ENCODE assay signal across 8 cellular contexts in the genomic region with DNA sequence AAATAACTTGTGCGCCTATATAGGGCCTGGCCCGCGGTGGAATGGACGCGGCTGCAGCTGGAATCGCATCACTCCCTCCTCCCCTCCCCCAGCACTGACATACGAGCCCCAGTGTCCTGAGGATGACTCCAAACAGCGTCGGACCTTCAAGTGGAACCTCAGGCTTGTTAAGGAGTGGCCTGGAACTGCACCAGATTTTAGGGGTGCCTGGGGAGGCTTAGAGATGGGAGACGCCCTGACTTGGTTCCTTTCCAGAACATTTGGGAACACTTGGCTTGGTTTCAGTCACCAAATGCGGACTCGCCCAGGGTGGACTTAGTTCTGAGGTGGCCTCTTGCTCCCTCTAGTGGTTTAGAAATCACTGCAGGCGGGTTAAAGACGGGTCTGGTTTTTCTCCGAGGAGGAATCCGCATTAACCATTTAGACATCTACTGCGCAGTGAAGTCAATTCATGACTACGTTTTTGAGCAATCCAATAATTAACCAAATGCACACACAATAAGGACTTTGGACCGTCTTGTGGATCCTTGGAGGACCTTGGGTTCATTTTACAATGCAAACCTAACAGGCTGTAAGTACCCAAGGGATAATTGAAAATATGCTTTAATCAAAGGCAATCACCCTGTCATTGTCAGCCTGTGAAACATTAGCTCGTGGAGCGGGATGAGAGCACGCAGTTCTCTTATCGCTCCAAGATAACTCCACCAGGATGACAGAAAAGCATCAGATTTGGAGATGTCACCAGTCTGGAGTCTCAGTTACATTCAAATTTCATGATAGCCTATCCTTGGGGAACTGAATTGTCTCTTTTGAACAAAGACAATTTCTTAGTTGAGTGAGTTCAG. TPM values are rescaled to one million over a fixed set of nuclear protein-coding genes. Genes with fewer than 3 reads are reported as not detected.
DNase-seq lines count a peak whose midpoint lies in the region; ATAC-seq, FAIRE-seq and TF ChIP-seq lines count a peak whose summit lies in the region.

No MANE protein-coding gene starts in this region.

- DNase-seq in CD8-positive, alpha-beta memory T cell, result peak; percentile 22 to 62 (median 45)
- DNase-seq in RPMI7951 (ENCODE audit: low read depth) (peak; percentile 96), frontal cortex (ENCODE audit: low spot score in 2 of 2) (peak; percentile 54 to 75), neural progenitor cell (ENCODE audit: low spot score) (peak; percentile 88), upper lobe of right lung (peak; percentile 70)
- DNase-seq in activated naive CD4-positive, alpha-beta T cell treated with anti-CD3 and anti-CD28 coated beads, Interleukin-2, amount 10 ng/mL, durations not matched to agents 7 days and 5 days, result peak; percentile 64

- no peaks in the 10 kb centered on the region for H3K36me3 ChIP-seq in CD8-positive, alpha-beta memory T cell (ENCODE audit: insufficient read depth, low read length)
- H3K36me3 ChIP-seq in neural progenitor cell, result no peaks in the 10 kb centered on the region
- H3K36me3 ChIP-seq in upper lobe of right lung, result no peaks in the 10 kb centered on the region

- H3K27ac Mint-ChIP-seq in CD8-positive, alpha-beta memory T cell, result no peak overlapping the region
- no peak overlapping the region for H3K27ac Mint-ChIP-seq in activated naive CD4-positive, alpha-beta T cell treated with anti-CD3 and anti-CD28 coated beads, Interleukin-2, amount 10 ng/mL, durations not matched to agents 7 days and 5 days
- peak overlapping the region; percentile 40 for H3K27ac Mint-ChIP-seq in neural progenitor cell

- H3K4me3 Mint-ChIP-seq in CD8-positive, alpha-beta memory T cell, result no peak overlapping the region
- H3K4me3 Mint-ChIP-seq in activated naive CD4-positive, alpha-beta T cell treated with anti-CD3 and anti-CD28 coated beads, Interleukin-2, amount 10 ng/mL, durations not matched to agents 7 days and 5 days, result no peak overlapping the region
- H3K4me3 Mint-ChIP-seq in neural progenitor cell, result peak overlapping the region; percentile 79

- TF ChIP-seq CTCF in LNCAP (IDR thresholded peaks at IDR 0.05) (peak; percentile 86), neural progenitor cell (IDR thresholded peaks at IDR 0.05) (peak; percentile 92), upper lobe of right lung (IDR thresholded peaks at IDR 0.05) (peak; percentile 91)

- no peaks in the 10 kb centered on the region for H3K79me2 ChIP-seq in neural progenitor cell (ENCODE audit: low read depth)

- peaks cover 15% of the 10 kb centered on the region for H3K27me3 ChIP-seq in CD8-positive, alpha-beta memory T cell (ENCODE audit: insufficient read depth, low read length, poor library complexity, severe bottlenecking)
- H3K27me3 ChIP-seq in neural progenitor cell (peaks cover 55% of the 10 kb centered on the region), upper lobe of right lung (peaks cover 23% of the 10 kb centered on the region)

- ATAC-seq in GM21447 (IDR thresholded peaks at IDR 0.05; ENCODE audit: unreplicated experiment), result peak; percentile 76
- peak; percentile 96 for ATAC-seq in upper lobe of right lung

- FAIRE-seq in frontal cortex (lab: Jason Lieb, UNC), result no peak

- peaks cover 0 to 1% (median 0%) of the 10 kb centered on the region in 3 donors for H3K36me3 Mint-ChIP-seq in CD8-positive, alpha-beta memory T cell
- H3K36me3 Mint-ChIP-seq in activated naive CD4-positive, alpha-beta T cell treated with anti-CD3 and anti-CD28 coated beads, Interleukin-2, amount 10 ng/mL, durations not matched to agents 7 days and 5 days, result no peaks in the 10 kb centered on the region
- no peaks in the 10 kb centered on the region for H3K36me3 Mint-ChIP-seq in neural progenitor cell

- intact Hi-C loops in upper lobe of right lung (cut with DNase I), result loop anchor here (5.0 kb wide), 1 partner anchor 286 kb away; no protein-coding TSS in a partner anchor

- CTCF ChIA-PET in CD8-positive, alpha-beta memory T cell (lab: Charles Lee), result interaction anchor here (0.7 to 8.9 kb wide), 7 partner anchors 16 to 309 kb away, joined by 3 to 95 read pairs (median 4); no protein-coding TSS in a partner anchor
- CTCF ChIA-PET in activated naive CD4-positive, alpha-beta T cell treated with anti-CD3 and anti-CD28 coated beads, Interleukin-2, amount 10 ng/mL, durations not matched to agents 7 days and 5 days (lab: Charles Lee), result interaction anchor here (0.6 to 9.4 kb wide), 6 partner anchors 16 to 1022 kb away, joined by 3 to 97 read pairs (median 9); no protein-coding TSS in a partner anchor

- H3K4me3 ChIP-seq in CD8-positive, alpha-beta memory T cell (ENCODE audit: low read length), result no peak overlapping the region
- H3K4me3 ChIP-seq in neural progenitor cell (peak overlapping the region; percentile 41), upper lobe of right lung (peak overlapping the region; percentile 35)

- H3F3A ChIP-seq in neural progenitor cell (ENCODE audit: low read depth), result no peaks in the 10 kb centered on the region

- H4K20me1 ChIP-seq in neural progenitor cell (ENCODE audit: low read depth), result no peaks in the 10 kb centered on the region

- peak overlapping the region; percentile 100 for H2AFZ ChIP-seq in neural progenitor cell (replicated peaks)

- H3K4me1 ChIP-seq in CD8-positive, alpha-beta memory T cell (ENCODE audit: insufficient read depth, low read length), result peaks cover 4% of the 10 kb centered on the region
- H3K4me1 ChIP-seq in neural progenitor cell (no peaks in the 10 kb centered on the region), upper lobe of right lung (no peaks in the 10 kb centered on the region)

- peak overlapping the region; percentile 85 for H3K4me2 ChIP-seq in neural progenitor cell

- no peak overlapping the region for H3K27ac ChIP-seq in CD8-positive, alpha-beta memory T cell (ENCODE audit: low read depth, low read length)
- H3K27ac ChIP-seq in neural progenitor cell (no peak overlapping the region), upper lobe of right lung (no peak overlapping the region)

- peaks cover 5 to 7% (median 6%) of the 10 kb centered on the region in 3 donors for H3K4me1 Mint-ChIP-seq in CD8-positive, alpha-beta memory T cell
- H3K4me1 Mint-ChIP-seq in activated naive CD4-positive, alpha-beta T cell treated with anti-CD3 and anti-CD28 coated beads, Interleukin-2, amount 10 ng/mL, durations not matched to agents 7 days and 5 days, result peaks cover 4% of the 10 kb centered on the region
- H3K4me1 Mint-ChIP-seq in neural progenitor cell, result peaks cover 7% of the 10 kb centered on the region

- H3K9me3 Mint-ChIP-seq in CD8-positive, alpha-beta memory T cell, result no peaks in the 10 kb centered on the region
- H3K9me3 Mint-ChIP-seq in activated naive CD4-positive, alpha-beta T cell treated with anti-CD3 and anti-CD28 coated beads, Interleukin-2, amount 10 ng/mL, durations not matched to agents 7 days and 5 days, result no peaks in the 10 kb centered on the region
- no peaks in the 10 kb centered on the region for H3K9me3 Mint-ChIP-seq in neural progenitor cell

- H3K27me3 Mint-ChIP-seq in CD8-positive, alpha-beta memory T cell, result peaks cover 27 to 51% of the 10 kb centered on the region in 2 donors
- H3K27me3 Mint-ChIP-seq in activated naive CD4-positive, alpha-beta T cell treated with anti-CD3 and anti-CD28 coated beads, Interleukin-2, amount 10 ng/mL, durations not matched to agents 7 days and 5 days, result peaks cover 37% of the 10 kb centered on the region
- peaks cover 10% of the 10 kb centered on the region for H3K27me3 Mint-ChIP-seq in neural progenitor cell (ENCODE audit: insufficient read depth, low read depth)

- H3K9ac ChIP-seq in neural progenitor cell, result no peak overlapping the region

- no peaks in the 10 kb centered on the region for H3K9me3 ChIP-seq in CD8-positive, alpha-beta memory T cell (ENCODE audit: low read length)
- H3K9me3 ChIP-seq in neural progenitor cell (ENCODE audit: low read depth) (no peaks in the 10 kb centered on the region), upper lobe of right lung (no peaks in the 10 kb centered on the region)

- POLR2A ChIA-PET in CD8-positive, alpha-beta memory T cell (lab: Charles Lee), result no interaction called here

RNA-seq across cellular contexts. Expression of a gene that starts 11.2 kb away (rescaled TPM):
- not detected for total RNA-seq in CD8-positive, alpha-beta memory T cell
- not detected for polyA plus RNA-seq in CD8-positive, alpha-beta memory T cell
- 16.9 and 18.0 TPM in 2 replicates for total RNA-seq in RPMI7951 (2014; rRNA removed; shearing (Covaris generic))
- total RNA-seq in frontal cortex (64.0 TPM), neural progenitor cell (ENCODE audit: low replicate concordance) (1.8 and 2.1 TPM in 2 replicates), upper lobe of right lung (91.5 TPM)

Comparison
In these comparisons a context has a peak if more than half of its experiments do, and no peak if none do; other contexts are left out.
1. DNase-seq: peak in every context shown above with its lines; median percentile 96 in RPMI7951; 88 in neural progenitor cell; 70 in upper lobe of right lung; 64 in frontal cortex; 64 in activated naive CD4-positive, alpha-beta T cell treated with anti-CD3 and anti-CD28 coated beads, Interleukin-2, amount 10 ng/mL, durations not matched to agents 7 days and 5 days; 45 in CD8-positive, alpha-beta memory T cell.